Comparison of ENCODE assay signal across 21 cellular contexts in the genomic region with DNA sequence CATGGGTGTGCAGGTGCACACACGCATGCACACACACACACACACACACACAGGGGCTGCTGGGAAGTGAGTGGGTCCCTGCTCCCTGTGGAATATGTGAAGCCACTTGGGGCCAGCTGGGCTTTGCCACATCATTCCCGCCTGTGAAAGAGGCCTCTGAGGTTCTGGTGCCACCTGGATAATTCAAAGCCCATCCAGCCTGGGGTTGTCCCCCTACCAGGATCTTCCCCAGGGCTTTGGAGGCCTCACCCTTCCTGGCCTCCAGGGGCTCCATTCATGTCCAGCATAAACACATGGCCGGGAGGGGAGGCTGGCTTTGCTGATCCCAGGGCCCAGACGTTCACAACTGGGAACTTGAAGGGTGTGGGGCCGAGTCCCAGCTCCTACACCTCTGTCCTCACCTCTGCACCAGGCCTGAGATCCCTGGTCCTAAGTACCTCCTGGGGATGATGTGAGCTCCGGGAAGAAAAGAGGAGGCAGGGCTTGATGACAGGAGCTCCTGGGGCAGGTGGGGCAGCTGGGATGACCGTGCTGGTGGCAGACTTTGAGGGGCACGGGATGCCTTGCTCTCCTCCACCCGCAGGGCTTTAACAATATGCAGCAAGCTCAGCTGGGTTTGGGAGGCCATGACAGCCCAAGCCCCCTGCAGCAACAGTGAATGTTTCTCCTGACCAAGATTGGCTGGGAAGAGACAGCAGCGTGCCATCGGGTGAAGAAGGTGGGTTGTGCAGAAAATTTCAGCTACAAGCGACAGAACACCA. TPM values are rescaled to one million over a fixed set of nuclear protein-coding genes. Genes with fewer than 3 reads are reported as not detected.
"Had no signal": no experiment of that assay in that cellular context is flagged by ENCODE, and none has a peak within 500 bp of the region (broad histone marks: within the 10 kb centered on the region; RNA-seq: fewer than 3 reads in every experiment).

No MANE protein-coding gene starts in this region.

- H3K27me3 ChIP-seq: ascending aorta, colonic mucosa, hepatocyte, testis, uterus had no signal

- ATAC-seq: activated T-cell treated with anti-CD3 and anti-CD28 coated beads, Interleukin-2, amount 50 U/mL, for 72 hours; mucosa of descending colon; naive thymus-derived CD8-positive, alpha-beta T cell; stimulated activated naive CD8-positive, alpha-beta T cell treated with anti-CD3 and anti-CD28 coated beads, Interleukin-15, amount 100 ng/mL, for 72 hours; T-cell had no signal

- H3K4me2 ChIP-seq: hepatocyte had no signal

- H3K27ac ChIP-seq: colonic mucosa, testis, VCaP had no signal

- DNase-seq: activated CD4-positive, alpha-beta memory T cell treated with anti-CD3 and anti-CD28 coated beads, Interleukin-2, amount 10 ng/mL, durations not matched to agents 7 days and 5 days; activated gamma-delta T cell treated with Interleukin-2 at 50 U/mL for 16 hours; activated T-cell treated with anti-CD3 and anti-CD28 coated beads, Interleukin-2, amount 50 U/mL, for 72 hours; colonic mucosa; effector CD4-positive, alpha-beta T cell; kidney glomerular epithelial cell; naive thymus-derived CD8-positive, alpha-beta T cell; occipital lobe; stimulated activated CD4-positive, alpha-beta T cell treated with anti-CD3 and anti-CD28 coated beads, Interleukin-4, amount 100 ng/mL, for 4 hours; stimulated activated naive CD8-positive, alpha-beta T cell treated with anti-CD3 and anti-CD28 coated beads, Interleukin-15, amount 100 ng/mL, for 72 hours; T-cell; testis; uterus had no signal

- H3K79me2 ChIP-seq: hepatocyte had no signal

- H2AFZ ChIP-seq: hepatocyte had no signal

- H3K9me3 ChIP-seq: ascending aorta, colonic mucosa, mucosa of descending colon, testis, uterus had no signal

- FAIRE-seq: frontal cortex had no signal

- H3K4me1 ChIP-seq: colonic mucosa had no signal

- H3K4me3 ChIP-seq: ascending aorta, colonic mucosa, hepatocyte, mucosa of descending colon, testis, uterus had no signal

- H3K36me3 ChIP-seq: ascending aorta, colonic mucosa, uterus had no signal

RNA-seq across cellular contexts. Expression of gene LINC01488, which starts 14.2 kb away (rescaled TPM):
- total RNA-seq: activated CD4-positive, alpha-beta memory T cell treated with anti-CD3 and anti-CD28 coated beads, Interleukin-2, amount 10 ng/mL, durations not matched to agents 7 days and 5 days; activated T-cell treated with anti-CD3 and anti-CD28 coated beads, Interleukin-2, amount 50 U/mL, for 72 hours; ascending aorta; colonic mucosa; fibroblast of lung; frontal cortex; mucosa of descending colon; naive thymus-derived CD8-positive, alpha-beta T cell; occipital lobe; renal cortical epithelial cell; skeletal muscle tissue; T-cell; testis; uterus had no signal
- polyA plus RNA-seq: fibroblast of lung; naive thymus-derived CD8-positive, alpha-beta T cell had no signal
